Comparison of ENCODE assay signal across 15 cellular contexts in genomic region chr9:133118179-133118520, GRCh38. TPM values are rescaled to one million over a fixed set of nuclear protein-coding genes. Genes with fewer than 3 reads are reported as not detected.
A peak's percentile ranks its signal among the peaks of the same experiment; 100 is the strongest.
DNase-seq lines count a peak whose midpoint lies in the region; ATAC-seq and TF ChIP-seq lines count a peak whose summit lies in the region.
"Had no signal": no experiment of that assay in that cellular context is flagged by ENCODE, and none has a peak within 500 bp of the region (broad histone marks: within the 10 kb centered on the region; RNA-seq: fewer than 3 reads in every experiment).

No MANE protein-coding gene starts in this region.

- H3K4me3 ChIP-seq in CD4-positive, alpha-beta memory T cell (ENCODE audit: low read length in 2 of 2), result no peak overlapping the region
- no peak overlapping the region for H3K4me3 ChIP-seq in adrenal gland
- peak overlapping the region in 1 of 2 donors; percentile 87 for H3K4me3 ChIP-seq in left lung
- no peak overlapping the region for H3K4me3 ChIP-seq in stomach
- H3K4me3 ChIP-seq in brain microvascular endothelial cell (ENCODE audit: low read depth, low read length), result no peak overlapping the region
- H3K4me3 ChIP-seq: cardiac muscle cell had no signal

- peak overlapping the region in 1 of 8 donors; percentile 57 for H3K4me3 Mint-ChIP-seq in CD4-positive, alpha-beta memory T cell

- ATAC-seq in left lung, result no peak
- ATAC-seq in GM19035 (IDR thresholded peaks at IDR 0.05; ENCODE audit: unreplicated experiment), result no peak

- POLR2A ChIA-PET in CD4-positive, alpha-beta memory T cell (lab: Charles Lee; ENCODE audit: partially characterized antibody), result interaction anchor here (1.2 to 25.7 kb wide), 5 partner anchors 10 to 38 kb away, joined by 3 to 345 read pairs (median 5); no protein-coding TSS in a partner anchor

- H3K4me1 ChIP-seq in CD4-positive, alpha-beta memory T cell (ENCODE audit: insufficient read depth, low read length), result peaks cover 95% of the 10 kb centered on the region
- H3K4me1 ChIP-seq in adrenal gland (replicated peaks in 1 of 2) (peaks cover 89 to 95% of the 10 kb centered on the region in 2 donors), left lung (peaks cover 56 to 94% of the 10 kb centered on the region in 2 donors), stomach (peaks cover 66 to 97% (median 95%) of the 10 kb centered on the region in 4 donors)

- TF ChIP-seq POLR2A in adrenal gland (IDR thresholded peaks at IDR 0.05) (no peak), stomach (IDR thresholded peaks at IDR 0.05) (no peak)

- intact Hi-C loops in CD4-positive, alpha-beta memory T cell (cut with micrococcal nuclease), result no loop called here
- intact Hi-C loops in adrenal gland (cut with DNase I), result no loop called here
- intact Hi-C loops in left lung (cut with DNase I), result no loop called here
- intact Hi-C loops in stomach (cut with DNase I; ENCODE audit: low total_unique reads), result no loop called here

- no peak overlapping the region for H3K27ac ChIP-seq in CD4-positive, alpha-beta memory T cell (ENCODE audit: low read depth, low read length)
- H3K27ac ChIP-seq in adrenal gland (peak overlapping the region in 4 of 5 donors; percentile 71 to 96 (median 89)), left lung (peak overlapping the region; percentile 59 to 97), stomach (peak overlapping the region in 3 of 5 donors; percentile 91 to 94 (median 91)), brain microvascular endothelial cell (no peak overlapping the region)
- H3K27ac ChIP-seq: cardiac muscle cell, WERI-Rb-1 had no signal

- TF ChIP-seq CTCF in adrenal gland (IDR thresholded peaks at IDR 0.05) (no peak), left lung (IDR thresholded peaks at IDR 0.05) (no peak), stomach (IDR thresholded peaks at IDR 0.05) (no peak), brain microvascular endothelial cell (IDR thresholded peaks at IDR 0.05; ENCODE audit: low read depth, low read length, missing control alignments) (no peak)

- peak in 1 of 5 donors; percentile 35 for DNase-seq in CD4-positive, alpha-beta memory T cell
- no peak for DNase-seq in adrenal gland
- peak in 1 of 2 donors; percentile 11 for DNase-seq in left lung
- no peak for DNase-seq in stomach
- DNase-seq in NCI-H128 (lab: John Stamatoyannopoulos, UW; ENCODE audit: unreplicated experiment), result no peak
- DNase-seq in brain microvascular endothelial cell, result no peak
- DNase-seq: NCI-H1930, NCI-H526, WERI-Rb-1 had no signal

- H3K4me1 Mint-ChIP-seq in CD4-positive, alpha-beta memory T cell, result peaks cover 22 to 87% (median 55%) of the 10 kb centered on the region in 4 donors

- in situ Hi-C loops in brain microvascular endothelial cell (cut with HindIII; ENCODE audit: low pct_ligation_motif_present, low sequenced_read_pairs), result no loop called here

- H3K36me3 Mint-ChIP-seq in CD4-positive, alpha-beta memory T cell, result peaks cover 0 to 15% of the 10 kb centered on the region in 2 donors
- H3K36me3 Mint-ChIP-seq: activated naive CD4-positive, alpha-beta T cell treated with anti-CD3 and anti-CD28 coated beads, Interleukin-2, amount 50 U/mL, for 24 hours had no signal

- H3K9me3 Mint-ChIP-seq in CD4-positive, alpha-beta memory T cell, result no peaks in the 10 kb centered on the region
- H3K9me3 Mint-ChIP-seq: activated naive CD4-positive, alpha-beta T cell treated with anti-CD3 and anti-CD28 coated beads, Interleukin-2, amount 50 U/mL, for 24 hours had no signal

- peaks cover 4% of the 10 kb centered on the region for H3K36me3 ChIP-seq in CD4-positive, alpha-beta memory T cell (ENCODE audit: insufficient read depth, low read length)
- H3K36me3 ChIP-seq in adrenal gland (replicated peaks in 1 of 2) (no peaks in the 10 kb centered on the region), left lung (no peaks in the 10 kb centered on the region), stomach (no peaks in the 10 kb centered on the region), brain microvascular endothelial cell (replicated peaks) (no peaks in the 10 kb centered on the region)
- H3K36me3 ChIP-seq: cardiac muscle cell had no signal

- no peaks in the 10 kb centered on the region for H3K27me3 Mint-ChIP-seq in CD4-positive, alpha-beta memory T cell
- H3K27me3 Mint-ChIP-seq: activated naive CD4-positive, alpha-beta T cell treated with anti-CD3 and anti-CD28 coated beads, Interleukin-2, amount 50 U/mL, for 24 hours; progenitor cell of endocrine pancreas had no signal

- H3K27ac Mint-ChIP-seq in CD4-positive, alpha-beta memory T cell, result peak overlapping the region in 4 of 7 donors; percentile 56 to 77 (median 66)

- H3K9me3 ChIP-seq in CD4-positive, alpha-beta memory T cell (ENCODE audit: control insufficient read depth in 1 of 2, low read length in 2 of 2), result no peaks in the 10 kb centered on the region
- H3K9me3 ChIP-seq in adrenal gland (replicated peaks in 1 of 3) (no peaks in the 10 kb centered on the region), left lung (no peaks in the 10 kb centered on the region), stomach (no peaks in the 10 kb centered on the region)

- CTCF ChIA-PET in CD4-positive, alpha-beta memory T cell (lab: Charles Lee; ENCODE audit: partially characterized antibody), result interaction anchor here (1.0 to 30.1 kb wide), 5 partner anchors 8 to 96 kb away, joined by 3 to 596 read pairs (median 5); no protein-coding TSS in a partner anchor

- WGBS in adrenal gland, 4 donors, result 60 to 83% (median 74%) methylated on average over 3 of the region's 3 CpGs
- WGBS in stomach, 5 donors, result 86 to 100% (median 91%) methylated on average over 1 to 3 of the region's 3 CpGs

- TF ChIP-seq EP300 in stomach (IDR thresholded peaks at IDR 0.05), result no peak

- no peaks in the 10 kb centered on the region for H3K27me3 ChIP-seq in CD4-positive, alpha-beta memory T cell (ENCODE audit: insufficient read depth, low read length)
- no peaks in the 10 kb centered on the region for H3K27me3 ChIP-seq in adrenal gland
- H3K27me3 ChIP-seq in left lung, result no peaks in the 10 kb centered on the region
- H3K27me3 ChIP-seq in stomach, result no peaks in the 10 kb centered on the region
- no peaks in the 10 kb centered on the region for H3K27me3 ChIP-seq in brain microvascular endothelial cell (replicated peaks)
- H3K27me3 ChIP-seq: cardiac muscle cell had no signal

RNA-seq across cellular contexts. Expression of gene RALGDS, which starts 2.9 kb away (rescaled TPM):
- total RNA-seq in CD4-positive, alpha-beta memory T cell, result 100 to 1,000 TPM; 123 to 131 TPM
- 10 to 100 TPM; 27.9 to 67.8 TPM for polyA plus RNA-seq in CD4-positive, alpha-beta memory T cell
- total RNA-seq in adrenal gland (100 to 1,000 TPM in 1 of 8 donors, 10 to 100 TPM in 7; 38.9 to 104 (median 67.5) TPM), left lung (10 to 100 TPM; 56.4 to 58.9 TPM), stomach (100 to 1,000 TPM in 1 of 5 donors, 10 to 100 TPM in 4; 29.4 to 242 (median 65.2) TPM)
- polyA plus RNA-seq in adrenal gland (100 to 1,000 TPM in 1 of 3 donors, 10 to 100 TPM in 2; 21.3 to 170 (median 97.8) TPM), stomach (10 to 100 TPM; 20.5 to 45.8 (median 32.8) TPM)

RNA-seq across cellular contexts. Expression of gene GBGT1, which starts 45.6 kb away (rescaled TPM):
- 1 to 10 TPM; 3.6 to 6.3 TPM for total RNA-seq in CD4-positive, alpha-beta memory T cell
- polyA plus RNA-seq in CD4-positive, alpha-beta memory T cell, result under 1 TPM; 0.16 to 0.50 TPM
- 10 to 100 TPM; 14.9 to 67.5 (median 39.7) TPM for total RNA-seq in adrenal gland
- 10 to 100 TPM in 2 of 3 donors, 1 to 10 TPM in 1; 6.7 to 29.0 (median 18.9) TPM for polyA plus RNA-seq in adrenal gland
- 10 to 100 TPM; 22.2 to 45.1 TPM for total RNA-seq in left lung
- total RNA-seq in stomach, result 10 to 100 TPM in 3 of 5 donors, 1 to 10 TPM in 2; 1.2 to 37.9 (median 21.3) TPM
- 10 to 100 TPM; 12.5 to 24.2 (median 23.8) TPM for polyA plus RNA-seq in stomach
- total RNA-seq: H4, HT-29 had no signal

RNA-seq across cellular contexts. Expression of gene CEL, which starts 56.4 kb away (rescaled TPM):
- 1 to 10 TPM; 1.2 to 1.6 TPM for total RNA-seq in CD4-positive, alpha-beta memory T cell
- polyA plus RNA-seq in CD4-positive, alpha-beta memory T cell, result under 1 TPM in 1 of 2 donors, not detected in 1; 0.15 TPM
- 1 to 10 TPM in 5 of 8 donors, under 1 TPM in 2, not detected in 1; 0.28 to 6.1 (median 1.6) TPM for total RNA-seq in adrenal gland
- polyA plus RNA-seq in adrenal gland, result 1 to 10 TPM in 2 of 3 donors, under 1 TPM in 1; 0.27 to 2.7 (median 2.4) TPM
- total RNA-seq in left lung, result 1 to 10 TPM in 1 of 2 donors, under 1 TPM in 1; 0.47 to 1.1 TPM
- 1 to 10 TPM in 2 of 5 donors, not detected in 3; 1.2 to 2.0 TPM for total RNA-seq in stomach
- polyA plus RNA-seq in stomach, result 1 to 10 TPM; 1.4 to 9.9 (median 4.0) TPM

Comparison
In these comparisons a context has a peak if more than half of its experiments do, and no peak if none do; other contexts are left out.
1. H3K27ac ChIP-seq: peak in adrenal gland (4 of 5), left lung (2 of 2) and stomach (3 of 5); none in CD4-positive, alpha-beta memory T cell (single experiment) and brain microvascular endothelial cell (single experiment).